Comparison of ENCODE assay signal across 1 cellular context in genomic region chr3:138051946-138052802, GRCh38.
TF ChIP-seq lines count a peak whose summit lies in the region.

No MANE protein-coding gene starts in this region.

TF ChIP-seq in HEK293, 187 proteins besides CTCF, POLR2A, EP300 and RAD21 (continued from another document):
- TF ChIP-seq PRDM1 (tag by site-specific recombination; IDR thresholded peaks at IDR 0.05), result 0 out of 2 replicates have a peak, but pooled peaks have one; percentile 10
